In the genomic region with DNA sequence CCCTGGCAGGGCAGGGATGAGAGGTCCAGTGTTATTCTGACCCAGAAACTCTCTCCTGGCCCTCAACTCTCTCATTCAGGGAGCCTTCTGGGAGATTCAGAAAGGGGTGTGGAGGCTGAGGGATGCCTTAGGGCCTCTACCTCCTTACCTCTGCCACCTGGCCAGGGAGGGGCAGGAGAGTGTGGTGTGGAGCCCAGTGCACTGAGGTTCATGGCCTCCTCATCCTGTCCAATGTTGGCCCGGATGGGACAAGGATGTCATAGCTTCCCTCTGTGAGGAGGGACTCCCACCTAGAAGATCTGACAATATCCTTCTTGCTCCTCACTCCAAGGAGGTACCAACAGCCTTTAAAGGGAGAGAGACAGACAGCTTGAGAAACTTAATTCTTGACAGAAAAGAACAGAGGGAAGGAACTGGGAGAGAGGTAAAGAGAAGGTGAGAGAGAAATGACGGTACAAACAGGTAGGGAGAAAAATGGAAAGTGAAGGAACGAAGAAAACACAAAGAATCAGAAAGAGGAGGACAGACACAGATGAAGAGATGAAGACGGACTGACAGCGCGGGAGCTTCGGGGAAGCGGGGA, we compare ENCODE assay signal across 9 cellular contexts. TPM values are rescaled to one million over a fixed set of nuclear protein-coding genes. Genes with fewer than 3 reads are reported as not detected.
DNase-seq lines count a peak whose midpoint lies in the region; ATAC-seq and TF ChIP-seq lines count a peak whose summit lies in the region.
"Had no signal": no experiment of that assay in that cellular context is flagged by ENCODE, and none has a peak within 500 bp of the region (broad histone marks: within the 10 kb centered on the region; RNA-seq: fewer than 3 reads in every experiment).

No MANE protein-coding gene starts in this region.

- peaks cover 9% of the 10 kb centered on the region for H3K27me3 ChIP-seq in smooth muscle cell (ENCODE audit: low read depth)

- H3K9me3 Mint-ChIP-seq in WTC11: no peaks in the 10 kb centered on the region

- H3K27ac ChIP-seq in smooth muscle cell (ENCODE audit: low read depth): no peak overlapping the region

- H3K79me2 ChIP-seq in smooth muscle cell (ENCODE audit: low read depth): no peaks in the 10 kb centered on the region

- peak overlapping the region; percentile 97 for H2AFZ ChIP-seq in smooth muscle cell (ENCODE audit: low read depth)

- H3K36me3 Mint-ChIP-seq in WTC11: no peaks in the 10 kb centered on the region

- H4K20me1 ChIP-seq in smooth muscle cell (ENCODE audit: low read depth): no peaks in the 10 kb centered on the region

- no peaks in the 10 kb centered on the region for H3K4me1 ChIP-seq in smooth muscle cell (ENCODE audit: low read depth)
- H3K4me1 ChIP-seq: A549 had no signal

- H3K4me2 ChIP-seq in smooth muscle cell: peak overlapping the region; percentile 97

- CTCF ChIA-PET in WTC11 (lab: Charles Lee): interaction anchor here (0.8 to 2.3 kb wide), 4 partner anchors 41 to 203 kb away, joined by 3 to 5 read pairs (median 4); no protein-coding TSS in a partner anchor
- CTCF ChIA-PET in GM10248 (lab: Yijun Ruan, JAX): interaction anchor here (1.0 to 3.7 kb wide), 3 partner anchors 14 to 42 kb away, joined by 3 to 13 read pairs (median 4); no protein-coding TSS in a partner anchor

- H3K9ac ChIP-seq in smooth muscle cell (ENCODE audit: low read depth): peak overlapping the region; percentile 60

- peak overlapping the region; percentile 62 for H3K4me3 ChIP-seq in iPS-11a (ENCODE audit: low read depth, low read length)
- H3K4me3 ChIP-seq in smooth muscle cell: peak overlapping the region; percentile 93

- no peaks in the 10 kb centered on the region for H3K36me3 ChIP-seq in smooth muscle cell (ENCODE audit: low read depth)

- peak; percentile 13 for ATAC-seq in WTC11
- no peak for ATAC-seq in omental fat pad (ENCODE audit: low FRiP score)
- ATAC-seq: A549 had no signal

- no peaks in the 10 kb centered on the region for H3K9me3 ChIP-seq in smooth muscle cell (replicated peaks; ENCODE audit: low read depth)
- H3K9me3 ChIP-seq: A549 had no signal

- 15% methylated on average over 8 of the region's 8 CpGs for WGBS in smooth muscle cell (ENCODE audit: low lambda C conversion rate)

- DNase-seq in NCI-H1417 (lab: John Stamatoyannopoulos, UW) (peak in 2 of 3 experiments; percentile 37 to 67), NCI-H1417 treated with DMSO at 0.1 percent for 48 hours (lab: John Stamatoyannopoulos, UW) (no peak), WTC11 (ENCODE audit: low spot score) (no peak), smooth muscle cell (lab: John Stamatoyannopoulos, UW; ENCODE audit: unreplicated experiment) (no peak), GM10248 (ENCODE audit: extremely low spot score) (no peak), omental fat pad (ENCODE audit: low spot score) (no peak), GM10266 (ENCODE audit: extremely low spot score) (no peak)

- no peak for TF ChIP-seq CTCF in WTC11 (IDR thresholded peaks at IDR 0.05)
- TF ChIP-seq CTCF in smooth muscle cell (IDR thresholded peaks at IDR 0.05; ENCODE audit: borderline replicate concordance, insufficient read depth, poor library complexity, severe bottlenecking): no peak
- no peak for TF ChIP-seq CTCF in GM10248 (IDR thresholded peaks at IDR 0.05; ENCODE audit: control extremely low read depth, extremely low read depth, low read depth, missing control alignments)
- no peak for TF ChIP-seq CTCF in omental fat pad (IDR thresholded peaks at IDR 0.05)
- TF ChIP-seq CTCF in GM10266 (IDR thresholded peaks at IDR 0.05; ENCODE audit: control insufficient read depth, insufficient read depth, low read depth, missing control alignments): no peak

- H3F3A ChIP-seq in smooth muscle cell (ENCODE audit: low read depth): no peaks in the 10 kb centered on the region

- peak overlapping the region; percentile 91 for H3K4me3 Mint-ChIP-seq in WTC11

- peaks cover 10% of the 10 kb centered on the region; the same call in 1 of the 2 replicates for H3K4me1 Mint-ChIP-seq in WTC11

- H3K27ac Mint-ChIP-seq in WTC11: no peak overlapping the region

- POLR2A ChIA-PET in WTC11 (lab: Charles Lee): interaction anchor here (1.3 kb wide), 1 partner anchor 203 kb away, joined by 3 read pairs; no protein-coding TSS in a partner anchor
- POLR2A ChIA-PET in GM10248 (lab: Yijun Ruan, JAX): no interaction called here

- peaks cover under 1% of the 10 kb centered on the region; the same call in 1 of the 2 replicates for H3K27me3 Mint-ChIP-seq in WTC11 (ENCODE audit: low read depth)

TF ChIP-seq in WTC11, 78 proteins besides CTCF, POLR2A, EP300 and RAD21:
- no peak for TF ChIP-seq CREB1 (CRISPR knock-in tag; IDR thresholded peaks at IDR 0.05)
- TF ChIP-seq, protein P1, sequence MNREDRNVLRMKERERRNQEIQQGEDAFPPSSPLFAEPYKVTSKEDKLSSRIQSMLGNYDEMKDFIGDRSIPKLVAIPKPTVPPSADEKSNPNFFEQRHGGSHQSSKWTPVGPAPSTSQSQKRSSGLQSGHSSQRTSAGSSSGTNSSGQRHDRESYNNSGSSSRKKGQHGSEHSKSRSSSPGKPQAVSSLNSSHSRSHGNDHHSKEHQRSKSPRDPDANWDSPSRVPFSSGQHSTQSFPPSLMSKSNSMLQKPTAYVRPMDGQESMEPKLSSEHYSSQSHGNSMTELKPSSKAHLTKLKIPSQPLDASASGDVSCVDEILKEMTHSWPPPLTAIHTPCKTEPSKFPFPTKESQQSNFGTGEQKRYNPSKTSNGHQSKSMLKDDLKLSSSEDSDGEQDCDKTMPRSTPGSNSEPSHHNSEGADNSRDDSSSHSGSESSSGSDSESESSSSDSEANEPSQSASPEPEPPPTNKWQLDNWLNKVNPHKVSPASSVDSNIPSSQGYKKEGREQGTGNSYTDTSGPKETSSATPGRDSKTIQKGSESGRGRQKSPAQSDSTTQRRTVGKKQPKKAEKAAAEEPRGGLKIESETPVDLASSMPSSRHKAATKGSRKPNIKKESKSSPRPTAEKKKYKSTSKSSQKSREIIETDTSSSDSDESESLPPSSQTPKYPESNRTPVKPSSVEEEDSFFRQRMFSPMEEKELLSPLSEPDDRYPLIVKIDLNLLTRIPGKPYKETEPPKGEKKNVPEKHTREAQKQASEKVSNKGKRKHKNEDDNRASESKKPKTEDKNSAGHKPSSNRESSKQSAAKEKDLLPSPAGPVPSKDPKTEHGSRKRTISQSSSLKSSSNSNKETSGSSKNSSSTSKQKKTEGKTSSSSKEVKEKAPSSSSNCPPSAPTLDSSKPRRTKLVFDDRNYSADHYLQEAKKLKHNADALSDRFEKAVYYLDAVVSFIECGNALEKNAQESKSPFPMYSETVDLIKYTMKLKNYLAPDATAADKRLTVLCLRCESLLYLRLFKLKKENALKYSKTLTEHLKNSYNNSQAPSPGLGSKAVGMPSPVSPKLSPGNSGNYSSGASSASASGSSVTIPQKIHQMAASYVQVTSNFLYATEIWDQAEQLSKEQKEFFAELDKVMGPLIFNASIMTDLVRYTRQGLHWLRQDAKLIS (CRISPR knock-in tag; IDR thresholded peaks at IDR 0.05; ENCODE audit: borderline replicate concordance): no peak
- TF ChIP-seq, protein P2, sequence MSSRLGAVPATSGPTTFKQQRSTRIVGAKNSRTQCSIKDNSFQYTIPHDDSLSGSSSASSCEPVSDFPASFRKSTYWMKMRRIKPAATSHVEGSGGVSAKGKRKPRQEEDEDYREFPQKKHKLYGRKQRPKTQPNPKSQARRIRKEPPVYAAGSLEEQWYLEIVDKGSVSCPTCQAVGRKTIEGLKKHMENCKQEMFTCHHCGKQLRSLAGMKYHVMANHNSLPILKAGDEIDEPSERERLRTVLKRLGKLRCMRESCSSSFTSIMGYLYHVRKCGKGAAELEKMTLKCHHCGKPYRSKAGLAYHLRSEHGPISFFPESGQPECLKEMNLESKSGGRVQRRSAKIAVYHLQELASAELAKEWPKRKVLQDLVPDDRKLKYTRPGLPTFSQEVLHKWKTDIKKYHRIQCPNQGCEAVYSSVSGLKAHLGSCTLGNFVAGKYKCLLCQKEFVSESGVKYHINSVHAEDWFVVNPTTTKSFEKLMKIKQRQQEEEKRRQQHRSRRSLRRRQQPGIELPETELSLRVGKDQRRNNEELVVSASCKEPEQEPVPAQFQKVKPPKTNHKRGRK (CRISPR knock-in tag; IDR thresholded peaks at IDR 0.05; ENCODE audit: borderline replicate concordance): peak; percentile 80; the same call in 1 of the 2 replicates

RNA-seq across cellular contexts. Expression of a gene that starts 0.8 kb away (rescaled TPM):
- total RNA-seq in WTC11 (2021) (4.8 to 5.9 TPM (median 4.9 TPM) in 3 replicates), smooth muscle cell (4.0 and 6.9 TPM in 2 replicates), omental fat pad (1 to 10 TPM in 2 of 4 donors, under 1 TPM in 1, not detected in 1; 0.47 to 1.5 (median 1.0) TPM)
- polyA plus RNA-seq in smooth muscle cell: 7.9 and 10.7 TPM in 2 replicates
- polyA plus RNA-seq: A549 had no signal

Comparison
In these comparisons a context has a peak if more than half of its experiments do, and no peak if none do; other contexts are left out.
1. DNase-seq: peak in NCI-H1417 (2 of 3); none in NCI-H1417 treated with DMSO at 0.1 percent for 48 hours (single experiment), WTC11 (single experiment), smooth muscle cell (single experiment), GM10248 (single experiment), omental fat pad (single experiment) and GM10266 (single experiment).